ENCODE assay signal across 8 cellular contexts in genomic region chr14:42224053-42224888, GRCh38.
DNase-seq lines count a peak whose midpoint lies in the region; ATAC-seq and TF ChIP-seq lines count a peak whose summit lies in the region.

No MANE protein-coding gene starts in this region.

- in situ Hi-C loops in astrocyte of the spinal cord (cut with HindIII; ENCODE audit: low sequenced_read_pairs) = no loop called here

- no peaks in the 10 kb centered on the region for H3K9me2 ChIP-seq in HCT116 (ENCODE audit: insufficient read depth)

- WGBS in iPS DF 6.9 (ENCODE audit: insufficient coverage, insufficient read length) = no CpG with 5 or more reads among the region's 2 CpGs

- intact Hi-C loops in HCT116 (cut with micrococcal nuclease) = no loop called here

- H3K36me3 ChIP-seq in HCT116 (ENCODE audit: control insufficient read depth in 1 of 2, insufficient read depth in 2 of 2, low read length in 2 of 2) = no peaks in the 10 kb centered on the region
- H3K36me3 ChIP-seq in iPS DF 6.9 (ENCODE audit: control insufficient read depth, insufficient read depth, low read length) = no peaks in the 10 kb centered on the region

- no peak overlapping the region for H2AFZ ChIP-seq in HCT116 (ENCODE audit: low read depth, low read length, poor library complexity, severe bottlenecking)

- TF ChIP-seq POLR2A in HCT116 (IDR thresholded peaks at IDR 0.05; ENCODE audit: borderline replicate concordance, extremely low read depth, insufficient read depth, insufficient read length) = no peak

- no peak overlapping the region for H3K9ac ChIP-seq in HCT116 (ENCODE audit: low read length)

- no peaks in the 10 kb centered on the region for H4K20me1 ChIP-seq in HCT116 (ENCODE audit: insufficient read depth)

- H3K9me3 ChIP-seq in HCT116 (ENCODE audit: control insufficient read depth in 1 of 2, insufficient read depth in 1 of 2, low read depth in 1 of 2, low read length in 2 of 2) (no peaks in the 10 kb centered on the region), iPS DF 6.9 (ENCODE audit: control insufficient read depth, insufficient read depth, low read length) (no peaks in the 10 kb centered on the region)

- POLR2A ChIA-PET in HCT116 (lab: Charles Lee) = no interaction called here

- CTCF ChIA-PET in HCT116 (lab: Charles Lee) = no interaction called here

- TF ChIP-seq CTCF in HCT116 (IDR thresholded peaks at IDR 0.05 in 2 of 3, conservative IDR thresholded peaks at IDR 0.05 in 1 of 3; ENCODE audit: borderline replicate concordance in 1 of 3, insufficient read depth in 1 of 3, low read depth in 2 of 3, low read length in 2 of 3) (peak; percentile 33 to 77 (median 66); a peak in 5 of 6 replicates), astrocyte of the spinal cord (IDR thresholded peaks at IDR 0.05; ENCODE audit: low read depth, low read length) (peak; percentile 85)

- no peak overlapping the region for H3K27ac ChIP-seq in HCT116 (ENCODE audit: low read depth, low read length)
- H3K27ac ChIP-seq in iPS DF 6.9 (ENCODE audit: low read length) = no peak overlapping the region

- H3K79me2 ChIP-seq in HCT116 (ENCODE audit: insufficient read depth, low read length) = no peaks in the 10 kb centered on the region

- no peak overlapping the region for H3K4me2 ChIP-seq in HCT116 (ENCODE audit: low read length)

- H3K4me3 ChIP-seq in HCT116 (replicated peaks in 1 of 2; ENCODE audit: low read depth in 1 of 2, low read length in 2 of 2) (no peak overlapping the region), astrocyte of the spinal cord (ENCODE audit: low read depth, low read length) (no peak overlapping the region), iPS DF 6.9 (ENCODE audit: low read length) (no peak overlapping the region)

- no peaks in the 10 kb centered on the region for H3K27me3 ChIP-seq in HCT116 (ENCODE audit: insufficient read depth, low read length)
- no peaks in the 10 kb centered on the region for H3K27me3 ChIP-seq in iPS DF 6.9 (ENCODE audit: control insufficient read depth, insufficient read depth, low read length)

- TF ChIP-seq RAD21 in HCT116 (IDR thresholded peaks at IDR 0.05; ENCODE audit: low read depth) = peak; percentile 59

- peak; percentile 62 for DNase-seq in COLO668 (lab: John Stamatoyannopoulos, UW; ENCODE audit: unreplicated experiment)
- DNase-seq in HCT116 (ENCODE audit: low read depth, low spot score) = peak; percentile 37
- peak; percentile 82 to 87 for DNase-seq in NCI-H524 (lab: John Stamatoyannopoulos, UW)
- DNase-seq in astrocyte of the spinal cord (ENCODE audit: low read depth, low spot score) = peak; percentile 75
- DNase-seq in iPS DF 6.9 (ENCODE audit: low read depth, low spot score) = peak; percentile 37
- DNase-seq in smooth muscle cell of the brain vasculature (ENCODE audit: low read depth, low spot score) = peak; percentile 45

- H3K4me1 ChIP-seq in HCT116 (ENCODE audit: control insufficient read depth in 1 of 2, insufficient read depth in 2 of 2, low read length in 2 of 2) (no peaks in the 10 kb centered on the region), iPS DF 6.9 (ENCODE audit: control insufficient read depth, insufficient read depth, low read length) (no peaks in the 10 kb centered on the region)

- ATAC-seq in HCT116 = peak; percentile 78
- ATAC-seq in GM21717 (IDR thresholded peaks at IDR 0.05; ENCODE audit: unreplicated experiment) = no peak
- ATAC-seq in GM19035 (IDR thresholded peaks at IDR 0.05; ENCODE audit: unreplicated experiment) = no peak

- RAD21 ChIA-PET in HCT116 (lab: Charles Lee; ENCODE audit: low non-redundant PET in 1 of 2, low total read pairs in 2 of 2, uncharacterized antibody in 2 of 2, unreplicated experiment in 2 of 2) = no interaction called here

- no TSS peak for BruUV-seq in HCT116 (replicated peaks; lab: Mats Ljungman, UMichigan)

TF ChIP-seq in HCT116, 20 proteins besides CTCF, POLR2A, EP300 and RAD21:
- no peak for TF ChIP-seq ZNF274 (IDR thresholded peaks at IDR 0.05; ENCODE audit: low read depth, low read length)
- no peak for TF ChIP-seq FOSL1 (IDR thresholded peaks at IDR 0.05; ENCODE audit: low read depth)
- TF ChIP-seq EZH2phosphoT487 (IDR thresholded peaks at IDR 0.05; ENCODE audit: borderline replicate concordance) = no peak
- TF ChIP-seq, protein P1, sequence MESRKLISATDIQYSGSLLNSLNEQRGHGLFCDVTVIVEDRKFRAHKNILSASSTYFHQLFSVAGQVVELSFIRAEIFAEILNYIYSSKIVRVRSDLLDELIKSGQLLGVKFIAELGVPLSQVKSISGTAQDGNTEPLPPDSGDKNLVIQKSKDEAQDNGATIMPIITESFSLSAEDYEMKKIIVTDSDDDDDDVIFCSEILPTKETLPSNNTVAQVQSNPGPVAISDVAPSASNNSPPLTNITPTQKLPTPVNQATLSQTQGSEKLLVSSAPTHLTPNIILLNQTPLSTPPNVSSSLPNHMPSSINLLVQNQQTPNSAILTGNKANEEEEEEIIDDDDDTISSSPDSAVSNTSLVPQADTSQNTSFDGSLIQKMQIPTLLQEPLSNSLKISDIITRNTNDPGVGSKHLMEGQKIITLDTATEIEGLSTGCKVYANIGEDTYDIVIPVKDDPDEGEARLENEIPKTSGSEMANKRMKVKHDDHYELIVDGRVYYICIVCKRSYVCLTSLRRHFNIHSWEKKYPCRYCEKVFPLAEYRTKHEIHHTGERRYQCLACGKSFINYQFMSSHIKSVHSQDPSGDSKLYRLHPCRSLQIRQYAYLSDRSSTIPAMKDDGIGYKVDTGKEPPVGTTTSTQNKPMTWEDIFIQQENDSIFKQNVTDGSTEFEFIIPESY (IDR thresholded peaks at IDR 0.05; ENCODE audit: extremely low read depth, insufficient replicate concordance, low read length) = no peak
- no peak for TF ChIP-seq CEBPB (IDR thresholded peaks at IDR 0.05; ENCODE audit: low read depth)
- TF ChIP-seq, protein P2, sequence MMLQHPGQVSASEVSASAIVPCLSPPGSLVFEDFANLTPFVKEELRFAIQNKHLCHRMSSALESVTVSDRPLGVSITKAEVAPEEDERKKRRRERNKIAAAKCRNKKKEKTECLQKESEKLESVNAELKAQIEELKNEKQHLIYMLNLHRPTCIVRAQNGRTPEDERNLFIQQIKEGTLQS (IDR thresholded peaks at IDR 0.05) = no peak
- no peak for TF ChIP-seq EGR1 (IDR thresholded peaks at IDR 0.05; ENCODE audit: low read depth)
- no peak for TF ChIP-seq MAX (IDR thresholded peaks at IDR 0.05)
- TF ChIP-seq SIN3A (IDR thresholded peaks at IDR 0.05; ENCODE audit: low read depth) = no peak
- no peak for TF ChIP-seq EZH2 (IDR thresholded peaks at IDR 0.05)
- TF ChIP-seq TCF7L2 (IDR thresholded peaks at IDR 0.05; ENCODE audit: borderline replicate concordance, extremely low read depth, insufficient read depth, insufficient read length) = no peak
- no peak for TF ChIP-seq SRF (IDR thresholded peaks at IDR 0.05; ENCODE audit: low read depth)
- TF ChIP-seq CBX3 (IDR thresholded peaks at IDR 0.05; ENCODE audit: low read depth) = no peak
- no peak for TF ChIP-seq YY1 (IDR thresholded peaks at IDR 0.05; ENCODE audit: extremely low read depth, insufficient replicate concordance, low read depth, low read length)
- TF ChIP-seq ELF1 (IDR thresholded peaks at IDR 0.05; ENCODE audit: borderline replicate concordance, low read depth) = no peak
- no peak for TF ChIP-seq ZFX (IDR thresholded peaks at IDR 0.05)
- no peak for TF ChIP-seq JUND (IDR thresholded peaks at IDR 0.05)
- TF ChIP-seq, protein P3, sequence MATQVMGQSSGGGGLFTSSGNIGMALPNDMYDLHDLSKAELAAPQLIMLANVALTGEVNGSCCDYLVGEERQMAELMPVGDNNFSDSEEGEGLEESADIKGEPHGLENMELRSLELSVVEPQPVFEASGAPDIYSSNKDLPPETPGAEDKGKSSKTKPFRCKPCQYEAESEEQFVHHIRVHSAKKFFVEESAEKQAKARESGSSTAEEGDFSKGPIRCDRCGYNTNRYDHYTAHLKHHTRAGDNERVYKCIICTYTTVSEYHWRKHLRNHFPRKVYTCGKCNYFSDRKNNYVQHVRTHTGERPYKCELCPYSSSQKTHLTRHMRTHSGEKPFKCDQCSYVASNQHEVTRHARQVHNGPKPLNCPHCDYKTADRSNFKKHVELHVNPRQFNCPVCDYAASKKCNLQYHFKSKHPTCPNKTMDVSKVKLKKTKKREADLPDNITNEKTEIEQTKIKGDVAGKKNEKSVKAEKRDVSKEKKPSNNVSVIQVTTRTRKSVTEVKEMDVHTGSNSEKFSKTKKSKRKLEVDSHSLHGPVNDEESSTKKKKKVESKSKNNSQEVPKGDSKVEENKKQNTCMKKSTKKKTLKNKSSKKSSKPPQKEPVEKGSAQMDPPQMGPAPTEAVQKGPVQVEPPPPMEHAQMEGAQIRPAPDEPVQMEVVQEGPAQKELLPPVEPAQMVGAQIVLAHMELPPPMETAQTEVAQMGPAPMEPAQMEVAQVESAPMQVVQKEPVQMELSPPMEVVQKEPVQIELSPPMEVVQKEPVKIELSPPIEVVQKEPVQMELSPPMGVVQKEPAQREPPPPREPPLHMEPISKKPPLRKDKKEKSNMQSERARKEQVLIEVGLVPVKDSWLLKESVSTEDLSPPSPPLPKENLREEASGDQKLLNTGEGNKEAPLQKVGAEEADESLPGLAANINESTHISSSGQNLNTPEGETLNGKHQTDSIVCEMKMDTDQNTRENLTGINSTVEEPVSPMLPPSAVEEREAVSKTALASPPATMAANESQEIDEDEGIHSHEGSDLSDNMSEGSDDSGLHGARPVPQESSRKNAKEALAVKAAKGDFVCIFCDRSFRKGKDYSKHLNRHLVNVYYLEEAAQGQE (IDR thresholded peaks at IDR 0.05; ENCODE audit: low read depth) = no peak
- TF ChIP-seq SP1 (IDR thresholded peaks at IDR 0.05; ENCODE audit: low read depth) = no peak
